ENCODE assay signal across 9 cellular contexts in the genomic region with DNA sequence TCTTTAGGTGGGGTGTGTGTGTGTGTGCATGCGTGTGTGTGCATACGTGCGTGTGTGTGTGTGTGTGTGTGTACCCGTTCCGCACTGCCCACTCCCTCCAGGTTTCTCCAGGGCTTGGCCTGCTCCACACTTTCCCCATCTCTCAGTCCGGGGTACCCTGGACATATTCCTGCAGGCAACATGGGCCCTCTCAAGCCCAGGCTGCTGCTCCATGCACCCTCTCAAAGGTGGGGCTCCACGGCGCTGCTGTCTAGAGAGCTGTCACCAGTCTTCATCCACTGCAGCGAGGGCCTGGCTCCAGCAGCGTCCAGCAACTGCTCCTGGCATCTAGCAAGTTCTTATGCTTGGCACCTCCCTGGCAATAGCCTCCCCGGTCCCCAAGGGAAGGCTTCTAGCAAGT.
"Had no signal": no experiment of that assay in that cellular context is flagged by ENCODE, and none has a peak within 500 bp of the region (broad histone marks: within the 10 kb centered on the region; RNA-seq: fewer than 3 reads in every experiment).

No MANE protein-coding gene starts in this region.

- DNase-seq: activated CD4-positive, alpha-beta T cell treated with anti-CD3 and anti-CD28 coated beads, Interleukin-2, amount 50 U/mL, for 1 hour; activated effector memory CD4-positive, alpha-beta T cell treated with Interleukin-2 at 50 U/mL for 16 hours; activated T-cell treated with anti-CD3 and anti-CD28 coated beads, Interleukin-2, amount 50 U/mL, for 4 hours; foreskin keratinocyte; mesendoderm; pancreas; stimulated activated CD4-positive, alpha-beta T cell treated with anti-CD3 and anti-CD28 coated beads, Interleukin-2, amount 100 ng/mL, for 48 hours; stimulated activated naive B cell treated with anti-CD40 and anti-IgM and Interleukin-4, amounts not matched to agents 10 μg/mL and 1 μg/mL and 100 μg/mL, for 72 hours had no signal

- H3K27me3 ChIP-seq: foreskin keratinocyte, pancreas, tibial nerve had no signal

- H3K27ac ChIP-seq: foreskin keratinocyte, pancreas, tibial nerve had no signal

- H3K9me3 ChIP-seq: pancreas, tibial nerve had no signal

- H3K36me3 ChIP-seq: pancreas had no signal

- ATAC-seq: activated T-cell treated with anti-CD3 and anti-CD28 coated beads, Interleukin-2, amount 50 U/mL, for 4 hours; foreskin keratinocyte; pancreas; stimulated activated naive B cell treated with anti-CD40 and anti-IgM and Interleukin-4, amounts not matched to agents 10 μg/mL and 1 μg/mL and 100 μg/mL, for 72 hours had no signal

- H3K4me1 ChIP-seq: foreskin keratinocyte, pancreas had no signal

- H3K4me3 ChIP-seq: pancreas, tibial nerve had no signal
